ENCODE assay signal across 20 cellular contexts in genomic region chr4:135177323-135177722, GRCh38.
"Had no signal": no experiment of that assay in that cellular context is flagged by ENCODE, and none has a peak within 500 bp of the region (broad histone marks: within the 10 kb centered on the region; RNA-seq: fewer than 3 reads in every experiment).

No MANE protein-coding gene starts in this region.

- H3K4me3 ChIP-seq: ascending aorta, cardiac muscle cell, gastroesophageal sphincter, mucosa of descending colon, transverse colon had no signal

- H3K9me3 ChIP-seq: ascending aorta, gastroesophageal sphincter, mucosa of descending colon, transverse colon had no signal

- H3K4me1 ChIP-seq: ascending aorta, gastroesophageal sphincter, transverse colon had no signal

- DNase-seq: activated CD4-positive, alpha-beta T cell treated with anti-CD3 and anti-CD28 coated beads, Interleukin-2, amount 50 U/mL, for 1 hour; activated CD4-positive, CD25-positive, alpha-beta regulatory T cell treated with anti-CD3 and anti-CD28 coated beads, Interleukin-2, amount 50 U/mL, for 72 hours; activated CD8-positive, alpha-beta T cell treated with anti-CD3 and anti-CD28 coated beads, Interleukin-2, amount 10 ng/mL, durations not matched to agents 7 days and 5 days; activated gamma-delta T cell; activated naive CD4-positive, alpha-beta T cell treated with anti-CD3 and anti-CD28 coated beads, Interleukin-2, amount 50 U/mL, for 16 hours; effector memory CD4-positive, alpha-beta T cell; head of caudate nucleus; islet precursor cell; left cardiac atrium; mucosa of descending colon; naive B cell; posterior cingulate gyrus; stimulated activated CD4-positive, alpha-beta T cell treated with anti-CD3 and anti-CD28 coated beads, Interleukin-2, amount 100 ng/mL, for 48 hours; stimulated activated CD8-positive, alpha-beta memory T cell treated with anti-CD3 and anti-CD28 coated beads, Interleukin-4, amount 100 ng/mL, for 48 hours; stimulated activated naive B cell treated with anti-CD40 and anti-IgM and Interleukin-4, amounts not matched to agents 10 μg/mL and 1 μg/mL and 100 μg/mL, for 72 hours; transverse colon; WERI-Rb-1 had no signal

- H3K27me3 ChIP-seq: ascending aorta, cardiac muscle cell, gastroesophageal sphincter, transverse colon had no signal

- H3K36me3 ChIP-seq: ascending aorta, cardiac muscle cell, gastroesophageal sphincter, transverse colon, WERI-Rb-1 had no signal

- H3K27ac ChIP-seq: ascending aorta, cardiac muscle cell, gastroesophageal sphincter, transverse colon, WERI-Rb-1 had no signal
